In the genomic region with DNA sequence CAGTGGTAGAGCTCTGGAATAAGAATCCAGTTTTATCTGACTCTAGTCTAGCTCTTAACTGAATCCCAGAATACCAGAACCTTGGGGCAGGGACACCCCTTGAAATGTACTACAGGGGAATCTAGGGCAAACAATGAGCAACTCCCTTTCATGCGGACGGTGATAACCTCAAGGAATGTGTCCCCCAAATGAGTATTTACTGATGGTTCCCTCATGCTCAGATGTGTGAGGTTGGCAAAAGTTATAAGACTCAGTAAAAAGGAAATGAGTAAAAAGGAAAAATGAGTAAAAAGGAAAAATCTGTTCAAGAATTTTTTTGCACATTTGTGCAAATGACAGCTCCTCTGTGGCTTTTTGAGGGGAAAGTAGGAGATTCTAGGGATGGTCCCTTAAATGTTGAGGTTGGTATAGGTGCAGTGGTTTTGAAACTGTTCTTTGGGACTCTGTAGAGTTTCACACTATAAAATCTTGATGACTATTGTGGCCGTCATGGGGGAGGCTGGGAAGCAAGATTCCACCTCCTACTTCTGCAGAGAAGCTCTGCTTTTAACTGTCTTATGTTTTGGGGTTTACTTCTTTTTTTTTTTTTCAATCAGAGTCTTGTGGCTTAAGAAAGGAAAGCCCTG, we compare ENCODE assay signal across 1 cellular context.
A peak's percentile ranks its signal among the peaks of the same experiment; 100 is the strongest.
TF ChIP-seq lines count a peak whose summit lies in the region.

No MANE protein-coding gene starts in this region.

TF ChIP-seq in GM12878, 131 proteins besides CTCF, POLR2A, EP300 and RAD21 (continued from another document):
- TF ChIP-seq, protein P1, sequence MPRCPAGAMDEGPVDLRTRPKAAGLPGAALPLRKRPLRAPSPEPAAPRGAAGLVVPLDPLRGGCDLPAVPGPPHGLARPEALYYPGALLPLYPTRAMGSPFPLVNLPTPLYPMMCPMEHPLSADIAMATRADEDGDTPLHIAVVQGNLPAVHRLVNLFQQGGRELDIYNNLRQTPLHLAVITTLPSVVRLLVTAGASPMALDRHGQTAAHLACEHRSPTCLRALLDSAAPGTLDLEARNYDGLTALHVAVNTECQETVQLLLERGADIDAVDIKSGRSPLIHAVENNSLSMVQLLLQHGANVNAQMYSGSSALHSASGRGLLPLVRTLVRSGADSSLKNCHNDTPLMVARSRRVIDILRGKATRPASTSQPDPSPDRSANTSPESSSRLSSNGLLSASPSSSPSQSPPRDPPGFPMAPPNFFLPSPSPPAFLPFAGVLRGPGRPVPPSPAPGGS (IDR thresholded peaks at IDR 0.05; ENCODE audit: borderline replicate concordance, insufficient read depth, low read depth, low read length, poor library complexity, severe bottlenecking): peak; percentile 21
